In the genomic region with DNA sequence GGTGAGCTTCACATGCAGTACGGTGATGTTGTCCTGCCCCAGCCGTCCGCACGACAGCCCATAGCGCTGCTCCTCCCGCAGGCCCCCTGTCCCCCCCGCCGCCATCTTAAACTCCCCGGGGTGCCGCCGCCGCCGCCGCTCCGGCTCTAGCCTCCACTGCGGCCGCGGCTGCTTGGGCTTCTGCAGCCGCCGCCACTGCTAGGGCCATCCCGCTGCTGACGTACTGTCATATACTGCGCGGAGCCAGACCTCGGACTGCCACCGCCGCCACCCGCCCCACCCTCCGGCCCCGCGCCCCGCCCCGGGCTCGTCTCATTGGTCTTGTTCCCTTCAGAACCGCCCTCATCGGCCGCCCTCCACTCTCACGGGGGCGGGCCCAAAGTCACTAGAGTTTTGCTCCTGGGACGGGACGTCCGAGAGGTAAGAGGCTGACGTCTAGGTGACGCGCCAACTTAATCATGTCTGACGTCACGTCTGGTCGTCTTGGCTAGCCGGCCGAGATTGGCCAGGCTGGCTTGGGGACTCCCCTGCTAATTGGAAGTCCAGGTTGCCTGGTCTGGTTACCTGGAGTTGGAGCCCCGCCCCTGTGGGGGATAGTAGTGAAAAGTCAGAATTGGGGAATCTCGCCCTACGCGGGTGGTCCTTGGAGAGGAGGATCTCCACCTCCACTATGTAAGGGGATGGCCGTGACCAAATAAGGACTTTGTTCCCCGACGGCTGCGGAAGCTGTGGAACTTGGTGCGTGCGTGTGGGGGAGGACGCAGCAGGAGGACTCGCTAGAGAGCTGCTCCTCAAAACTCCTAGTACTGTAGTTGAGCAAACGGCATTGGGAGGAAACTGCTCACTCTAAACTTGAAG, we compare ENCODE assay signal across 8 cellular contexts. TPM values are rescaled to one million over a fixed set of nuclear protein-coding genes. Genes with fewer than 3 reads are reported as not detected.
DNase-seq lines count a peak whose midpoint lies in the region; ATAC-seq, FAIRE-seq and TF ChIP-seq lines count a peak whose summit lies in the region.

A gene (minus strand): TSS at position 235 of the 858 bp plus-strand sequence. CDS start 130 bp downstream, at position 105.

- peak; percentile 88 for ATAC-seq in HG03457 (IDR thresholded peaks at IDR 0.05; ENCODE audit: unreplicated experiment)
- ATAC-seq in HepG2: peak; percentile 86

- TF ChIP-seq CTCF in HepG2 (CRISPR knock-in tag; IDR thresholded peaks at IDR 0.05): no peak

- H3K36me3 Mint-ChIP-seq in activated CD4-positive, alpha-beta memory T cell treated with anti-CD3 and anti-CD28 coated beads, Interleukin-2, amount 10 ng/mL, durations not matched to agents 7 days and 5 days (ENCODE audit: low read depth): peaks cover 18% of the 10 kb centered on the region

- peak within 1 kb of the TSS; percentile 82 to 98 (median 89) for H3K27ac ChIP-seq in BLaER1 treated with 17β-estradiol and CSF1 and Interleukin-3, amounts not matched to agents 10 nM and 100 nM
- H3K27ac ChIP-seq in HepG2 (ENCODE audit: extremely low read length, insufficient read depth, low read length): peak within 1 kb of the TSS; percentile 89

- peak; percentile 57 for FAIRE-seq in HepG2 (lab: Jason Lieb, UNC)

- BruUV-seq in HepG2 (replicated peaks; lab: Mats Ljungman, UMichigan): no TSS peak

- no peaks in the 10 kb centered on the region for H3K27me3 Mint-ChIP-seq in activated CD4-positive, alpha-beta memory T cell treated with anti-CD3 and anti-CD28 coated beads, Interleukin-2, amount 10 ng/mL, durations not matched to agents 7 days and 5 days

- peak within 1 kb of the TSS; percentile 95 for H3K4me3 Mint-ChIP-seq in activated CD4-positive, alpha-beta memory T cell treated with anti-CD3 and anti-CD28 coated beads, Interleukin-2, amount 10 ng/mL, durations not matched to agents 7 days and 5 days

- TF ChIP-seq POLR2A in HepG2 (IDR thresholded peaks at IDR 0.05; ENCODE audit: insufficient read depth in 1 of 2, low read depth in 2 of 2, low read length in 2 of 2): peak; percentile 64 to 85

- POLR2A ChIA-PET in activated CD4-positive, alpha-beta memory T cell treated with anti-CD3 and anti-CD28 coated beads, Interleukin-2, amount 10 ng/mL, durations not matched to agents 7 days and 5 days (lab: Charles Lee): interaction anchor here (0.7 to 5.3 kb wide), 17 partner anchors 10 to 1219 kb away, joined by 3 to 31 read pairs (median 6); a partner anchor contains a TSS
- POLR2A ChIA-PET in HepG2 (lab: Yijun Ruan, JAX): interaction anchor here (1.0 to 7.2 kb wide), 10 partner anchors 10 to 237 kb away, joined by 3 to 125 read pairs (median 3); a partner anchor contains a TSS

- TF ChIP-seq EP300 in HepG2 (IDR thresholded peaks at IDR 0.05; ENCODE audit: low read depth in 2 of 2, low read length in 2 of 2) (peak in 1 of 2 experiments; percentile 6; a peak in 1 of 4 replicates), HepG2 (CRISPR knock-in tag; IDR thresholded peaks at IDR 0.05; ENCODE audit: borderline replicate concordance) (no peak)

- intact Hi-C loops in HepG2 (cut with micrococcal nuclease; ENCODE audit: unreplicated experiment): loop anchor here (1.0 to 10.0 kb wide), 5 partner anchors 25 to 374 kb away; no protein-coding TSS in a partner anchor

- peak within 1 kb of the TSS; percentile 88 to 98 (median 93) for H3K9ac ChIP-seq in BLaER1 treated with 17β-estradiol and CSF1 and Interleukin-3, amounts not matched to agents 10 nM and 100 nM
- H3K9ac ChIP-seq in HepG2 (ENCODE audit: insufficient read depth, low read depth, low read length): peak within 1 kb of the TSS; percentile 99

- 14% methylated on average over 27 of the region's 63 CpGs for WGBS in HepG2 (ENCODE audit: low lambda C conversion rate)

- H4K20me1 ChIP-seq in BLaER1 treated with 17β-estradiol and CSF1 and Interleukin-3, amounts not matched to agents 10 nM and 100 nM: peaks cover 33 to 44% (median 41%) of the 10 kb centered on the region in 11 experiments
- peaks cover 42% of the 10 kb centered on the region for H4K20me1 ChIP-seq in HepG2 (ENCODE audit: insufficient read depth, low read length)

- in situ Hi-C loops in HepG2 (cut with HindIII; ENCODE audit: extremely low pct_ligation_motif_present, low pct_unique_long_range_greater_than_20kb): loop anchor here (5.0 to 10.0 kb wide), 2 partner anchors 150 to 373 kb away; no protein-coding TSS in a partner anchor

- peaks cover 9 to 44% (median 29%) of the 10 kb centered on the region in 10 experiments; a peak in 18 of 20 replicates for H3K4me1 ChIP-seq in BLaER1 treated with 17β-estradiol and CSF1 and Interleukin-3, amounts not matched to agents 10 nM and 100 nM
- H3K4me1 ChIP-seq in HepG2 (ENCODE audit: insufficient read depth, low read length): peaks cover 60% of the 10 kb centered on the region

- H3K4me1 Mint-ChIP-seq in activated CD4-positive, alpha-beta memory T cell treated with anti-CD3 and anti-CD28 coated beads, Interleukin-2, amount 10 ng/mL, durations not matched to agents 7 days and 5 days: peaks cover 62% of the 10 kb centered on the region

- no peak for TF ChIP-seq RAD21 in HepG2 (CRISPR knock-in tag; IDR thresholded peaks at IDR 0.05)

- H3K79me2 ChIP-seq in HepG2 (ENCODE audit: insufficient read depth, low read length): peaks cover 67% of the 10 kb centered on the region

- no peaks in the 10 kb centered on the region for H3K9me3 Mint-ChIP-seq in activated CD4-positive, alpha-beta memory T cell treated with anti-CD3 and anti-CD28 coated beads, Interleukin-2, amount 10 ng/mL, durations not matched to agents 7 days and 5 days

- peak within 1 kb of the TSS; percentile 77 to 95 (median 90) for H3K4me3 ChIP-seq in BLaER1 treated with 17β-estradiol and CSF1 and Interleukin-3, amounts not matched to agents 10 nM and 100 nM
- peak within 1 kb of the TSS; percentile 94 to 100 (median 99) for H3K4me3 ChIP-seq in HepG2 (replicated peaks in 1 of 3; ENCODE audit: insufficient read depth in 1 of 3, low read depth in 2 of 3, low read length in 3 of 3)

- DNase-seq in GM19240 (ENCODE audit: insufficient read length, low spot score): peak; percentile 61
- peak; percentile 89 for DNase-seq in NCI-H748 (lab: John Stamatoyannopoulos, UW; ENCODE audit: unreplicated experiment)
- DNase-seq in activated CD4-positive, alpha-beta memory T cell treated with anti-CD3 and anti-CD28 coated beads, Interleukin-2, amount 10 ng/mL, durations not matched to agents 7 days and 5 days: peak; percentile 99
- peak; percentile 87 to 98 for DNase-seq in dermis microvascular lymphatic vessel endothelial cell (ENCODE audit: low read depth in 2 of 2)
- peak; percentile 97 for DNase-seq in HepG2 (ENCODE audit: low spot score)
- peak; percentile 94 to 96 for DNase-seq in stimulated activated CD4-positive, alpha-beta T cell treated with anti-CD3 and anti-CD28 coated beads, Interleukin-2, amount 100 ng/mL, for 48 hours

- H3K9me3 ChIP-seq in BLaER1 treated with 17β-estradiol and CSF1 and Interleukin-3, amounts not matched to agents 10 nM and 100 nM (replicated peaks in 1 of 11): no peaks in the 10 kb centered on the region
- H3K9me3 ChIP-seq in HepG2 (ENCODE audit: low read length): no peaks in the 10 kb centered on the region

- CTCF ChIA-PET in activated CD4-positive, alpha-beta memory T cell treated with anti-CD3 and anti-CD28 coated beads, Interleukin-2, amount 10 ng/mL, durations not matched to agents 7 days and 5 days (lab: Charles Lee): interaction anchor here (0.6 to 5.6 kb wide), 16 partner anchors 11 to 640 kb away, joined by 3 to 30 read pairs (median 3); no protein-coding TSS in a partner anchor
- CTCF ChIA-PET in HepG2 (lab: Yijun Ruan, JAX; ENCODE audit: low intra/inter-chr PET ratio, low total read pairs): interaction anchor here (1.2 to 2.1 kb wide), 2 partner anchors 25 to 375 kb away, joined by 3 to 8 read pairs; no protein-coding TSS in a partner anchor

- H3K36me3 ChIP-seq in BLaER1 treated with 17β-estradiol and CSF1 and Interleukin-3, amounts not matched to agents 10 nM and 100 nM: peaks cover 0 to 18% (median 0%) of the 10 kb centered on the region in 11 experiments; a peak in 5 of 22 replicates
- peaks cover 2 to 14% of the 10 kb centered on the region in 2 experiments; a peak in 4 of 5 replicates for H3K36me3 ChIP-seq in HepG2 (replicated peaks in 1 of 2; ENCODE audit: control insufficient read depth in 1 of 2, insufficient read depth in 2 of 2, low read length in 2 of 2)

- H3K27ac Mint-ChIP-seq in activated CD4-positive, alpha-beta memory T cell treated with anti-CD3 and anti-CD28 coated beads, Interleukin-2, amount 10 ng/mL, durations not matched to agents 7 days and 5 days: peak within 1 kb of the TSS; percentile 98

- peaks cover 0 to 29% (median 20%) of the 10 kb centered on the region in 11 experiments; a peak in 15 of 22 replicates for H3K27me3 ChIP-seq in BLaER1 treated with 17β-estradiol and CSF1 and Interleukin-3, amounts not matched to agents 10 nM and 100 nM
- peaks cover 0 to 6% of the 10 kb centered on the region in 2 experiments; a peak in 1 of 5 replicates for H3K27me3 ChIP-seq in HepG2 (ENCODE audit: control insufficient read depth in 1 of 2, insufficient read depth in 2 of 2, low read length in 2 of 2)

- H3K4me2 ChIP-seq in BLaER1 treated with 17β-estradiol and CSF1 and Interleukin-3, amounts not matched to agents 10 nM and 100 nM: peak within 1 kb of the TSS; percentile 85 to 98 (median 95)
- peak within 1 kb of the TSS; percentile 91 for H3K4me2 ChIP-seq in HepG2 (ENCODE audit: low read depth, low read length)

- H2AFZ ChIP-seq in HepG2 (ENCODE audit: low read length): no peak within 1 kb of the TSS

RNA-seq across cellular contexts. Expression of the gene that starts here (rescaled TPM):
- 10 to 100 TPM; 54.4 to 59.0 TPM for total RNA-seq in activated CD4-positive, alpha-beta memory T cell treated with anti-CD3 and anti-CD28 coated beads, Interleukin-2, amount 10 ng/mL, durations not matched to agents 7 days and 5 days
- total RNA-seq in dermis microvascular lymphatic vessel endothelial cell (8.0 and 12.1 TPM in 2 replicates), HepG2 (2016; rRNA removed; fragmentation: Illumina TruSeq; extraction: Trizol) (64.5 and 78.9 TPM in 2 replicates)
- 19.2 and 20.4 TPM in 2 replicates for total RNA-seq in HepG2 (2016; cell fraction: cytosol; rRNA removed; fragmentation: Illumina TruSeq; extraction: Trizol; ENCODE audit: low read depth)
- total RNA-seq in HepG2 (2016; cell fraction: insoluble cytoplasmic fraction; rRNA removed; fragmentation: Illumina TruSeq; extraction: Trizol): 69.3 and 74.8 TPM in 2 replicates
- total RNA-seq in HepG2 (2016; cell fraction: membrane; rRNA removed; fragmentation: Illumina TruSeq; extraction: Trizol): 73.2 and 75.4 TPM in 2 replicates
- total RNA-seq in HepG2 (2016; cell fraction: nucleus; rRNA removed; fragmentation: Illumina TruSeq; extraction: Trizol): 121 and 123 TPM in 2 replicates
- 75.7 and 97.1 TPM in 2 replicates for polyA plus RNA-seq in HepG2 (2011; rRNA removed)
- polyA plus RNA-seq in HepG2 (2011; cell fraction: cytosol; rRNA removed): 40.8 and 54.3 TPM in 2 replicates
- polyA plus RNA-seq in HepG2 (2011; cell fraction: nucleus; rRNA removed): 68.9 and 74.9 TPM in 2 replicates
- polyA plus RNA-seq in HepG2 (2012): 87.7 and 101 TPM in 2 replicates
- polyA plus RNA-seq in HepG2 (2016; cell fraction: cytosol; fragmentation: Illumina TruSeq; extraction: Trizol; ENCODE audit: low read depth): 13.4 and 15.1 TPM in 2 replicates
- polyA plus RNA-seq in HepG2 (2016; cell fraction: insoluble cytoplasmic fraction; fragmentation: Illumina TruSeq; extraction: Trizol; ENCODE audit: low read depth): 81.1 and 83.2 TPM in 2 replicates
- polyA plus RNA-seq in HepG2 (2016; cell fraction: membrane; fragmentation: Illumina TruSeq; extraction: Trizol; ENCODE audit: low read depth): 49.0 and 50.1 TPM in 2 replicates
- polyA plus RNA-seq in HepG2 (2016; cell fraction: nucleus; fragmentation: Illumina TruSeq; extraction: Trizol; ENCODE audit: insufficient read depth, low read depth): 115 and 124 TPM in 2 replicates
- polyA minus RNA-seq in HepG2 (2011; rRNA and poly(A)+ RNA removed; ENCODE audit: low replicate concordance): 37.6 and 93.4 TPM in 2 replicates
- polyA minus RNA-seq in HepG2 (2011; cell fraction: cytosol; rRNA and poly(A)+ RNA removed): 82.9 and 96.7 TPM in 2 replicates
- polyA minus RNA-seq in HepG2 (2011; cell fraction: nucleus; rRNA and poly(A)+ RNA removed): 685 and 799 TPM in 2 replicates

Comparison
In these comparisons a context has a peak if more than half of its experiments do, and no peak if none do; other contexts are left out.
1. Peak in every context shown above with its lines: DNase-seq, ATAC-seq, H3K4me3 ChIP-seq and H3K27ac ChIP-seq.